Comparison of ENCODE assay signal across 1 cellular context in the genomic region with DNA sequence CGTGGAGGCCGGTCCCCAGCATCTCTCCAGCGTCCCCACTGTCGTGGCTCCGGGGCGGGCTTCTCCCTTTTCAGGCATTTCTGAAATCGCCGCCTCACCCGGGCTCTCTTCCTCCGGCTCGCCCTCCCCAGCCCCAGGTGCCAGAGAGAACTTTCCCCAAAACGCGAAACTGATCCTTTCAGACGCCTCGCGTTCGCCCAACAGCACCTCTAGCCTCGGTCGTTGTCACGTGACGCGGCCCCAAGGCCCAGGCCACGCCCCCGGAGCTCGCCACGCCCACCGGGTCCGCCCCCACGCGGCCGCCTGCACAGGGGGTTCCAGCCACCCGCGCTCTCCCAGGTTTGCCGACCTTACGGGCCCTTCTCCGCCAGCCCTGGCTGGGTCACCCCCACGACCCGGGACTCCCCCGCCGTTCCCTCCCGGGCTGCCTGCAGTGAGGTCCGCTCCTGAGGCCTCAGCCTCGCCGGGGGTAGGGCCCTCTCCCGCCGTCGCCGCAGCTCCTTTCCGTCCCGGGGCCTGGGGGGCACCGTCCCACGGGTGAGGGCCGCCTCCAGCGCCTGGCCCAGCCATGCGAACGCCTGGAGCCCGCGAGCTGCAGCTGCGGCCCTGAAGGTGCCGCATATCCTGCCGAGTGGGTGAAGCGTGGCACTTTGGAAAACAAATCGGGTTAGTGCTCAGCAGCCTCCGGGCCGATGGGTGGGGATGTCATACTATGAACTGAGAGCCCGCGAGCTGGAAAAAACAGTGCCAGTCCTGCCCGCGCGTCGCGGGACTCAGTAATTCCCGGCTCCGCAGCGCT.
A peak's percentile ranks its signal among the peaks of the same experiment; 100 is the strongest.
TF ChIP-seq lines count a peak whose summit lies in the region.

No MANE protein-coding gene starts in this region.

TF ChIP-seq in HepG2, 621 proteins besides CTCF, POLR2A, EP300 and RAD21 (continued from another document and continues in another):
- TF ChIP-seq, protein P1, sequence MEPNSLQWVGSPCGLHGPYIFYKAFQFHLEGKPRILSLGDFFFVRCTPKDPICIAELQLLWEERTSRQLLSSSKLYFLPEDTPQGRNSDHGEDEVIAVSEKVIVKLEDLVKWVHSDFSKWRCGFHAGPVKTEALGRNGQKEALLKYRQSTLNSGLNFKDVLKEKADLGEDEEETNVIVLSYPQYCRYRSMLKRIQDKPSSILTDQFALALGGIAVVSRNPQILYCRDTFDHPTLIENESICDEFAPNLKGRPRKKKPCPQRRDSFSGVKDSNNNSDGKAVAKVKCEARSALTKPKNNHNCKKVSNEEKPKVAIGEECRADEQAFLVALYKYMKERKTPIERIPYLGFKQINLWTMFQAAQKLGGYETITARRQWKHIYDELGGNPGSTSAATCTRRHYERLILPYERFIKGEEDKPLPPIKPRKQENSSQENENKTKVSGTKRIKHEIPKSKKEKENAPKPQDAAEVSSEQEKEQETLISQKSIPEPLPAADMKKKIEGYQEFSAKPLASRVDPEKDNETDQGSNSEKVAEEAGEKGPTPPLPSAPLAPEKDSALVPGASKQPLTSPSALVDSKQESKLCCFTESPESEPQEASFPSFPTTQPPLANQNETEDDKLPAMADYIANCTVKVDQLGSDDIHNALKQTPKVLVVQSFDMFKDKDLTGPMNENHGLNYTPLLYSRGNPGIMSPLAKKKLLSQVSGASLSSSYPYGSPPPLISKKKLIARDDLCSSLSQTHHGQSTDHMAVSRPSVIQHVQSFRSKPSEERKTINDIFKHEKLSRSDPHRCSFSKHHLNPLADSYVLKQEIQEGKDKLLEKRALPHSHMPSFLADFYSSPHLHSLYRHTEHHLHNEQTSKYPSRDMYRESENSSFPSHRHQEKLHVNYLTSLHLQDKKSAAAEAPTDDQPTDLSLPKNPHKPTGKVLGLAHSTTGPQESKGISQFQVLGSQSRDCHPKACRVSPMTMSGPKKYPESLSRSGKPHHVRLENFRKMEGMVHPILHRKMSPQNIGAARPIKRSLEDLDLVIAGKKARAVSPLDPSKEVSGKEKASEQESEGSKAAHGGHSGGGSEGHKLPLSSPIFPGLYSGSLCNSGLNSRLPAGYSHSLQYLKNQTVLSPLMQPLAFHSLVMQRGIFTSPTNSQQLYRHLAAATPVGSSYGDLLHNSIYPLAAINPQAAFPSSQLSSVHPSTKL (CRISPR knock-in tag; IDR thresholded peaks at IDR 0.05), result peak; percentile 25; the same call in 1 of the 2 replicates
- TF ChIP-seq SKI (IDR thresholded peaks at IDR 0.05; ENCODE audit: partially characterized antibody) (no peak), TBX3 (IDR thresholded peaks at IDR 0.05; ENCODE audit: borderline replicate concordance) (no peak), ZNF3 (CRISPR knock-in tag; IDR thresholded peaks at IDR 0.05) (no peak), ZNF713 (CRISPR knock-in tag; IDR thresholded peaks at IDR 0.05) (no peak), ZNF790 (CRISPR knock-in tag; IDR thresholded peaks at IDR 0.05; ENCODE audit: borderline replicate concordance) (peak; percentile 71), GATA4 (IDR thresholded peaks at IDR 0.05; ENCODE audit: borderline replicate concordance, low read depth) (no peak), KLF15 (CRISPR knock-in tag; IDR thresholded peaks at IDR 0.05; ENCODE audit: borderline replicate concordance) (no peak), MTA1 (CRISPR knock-in tag; IDR thresholded peaks at IDR 0.05; ENCODE audit: borderline replicate concordance) (peak; percentile 59; the same call in 1 of the 2 replicates), KMT2A (CRISPR knock-in tag; IDR thresholded peaks at IDR 0.05) (peak; percentile 48; the same call in 1 of the 2 replicates), HMG20A (CRISPR knock-in tag; IDR thresholded peaks at IDR 0.05; ENCODE audit: borderline replicate concordance) (no peak), GPN1 (CRISPR knock-in tag; IDR thresholded peaks at IDR 0.05; ENCODE audit: borderline replicate concordance) (no peak), MZF1 (CRISPR knock-in tag; IDR thresholded peaks at IDR 0.05; ENCODE audit: borderline replicate concordance) (no peak), CBX2 (IDR thresholded peaks at IDR 0.05; ENCODE audit: low read depth, low read length) (no peak), CBX2 (CRISPR knock-in tag; IDR thresholded peaks at IDR 0.05; ENCODE audit: low read depth) (no peak), XBP1 (CRISPR knock-in tag; IDR thresholded peaks at IDR 0.05) (no peak), MYC (CRISPR knock-in tag; IDR thresholded peaks at IDR 0.05; ENCODE audit: borderline replicate concordance) (peak; percentile 74; the same call in 1 of the 2 replicates), RFXANK (CRISPR knock-in tag; IDR thresholded peaks at IDR 0.05) (no peak), KDM3A (CRISPR knock-in tag; IDR thresholded peaks at IDR 0.05; ENCODE audit: low read depth) (peak; percentile 76; the same call in 1 of the 2 replicates), SMARCC2 (IDR thresholded peaks at IDR 0.05) (no peak), MAF1 (CRISPR knock-in tag; IDR thresholded peaks at IDR 0.05; ENCODE audit: borderline replicate concordance) (peak; percentile 37; the same call in 1 of the 2 replicates), ZNF432 (CRISPR knock-in tag; IDR thresholded peaks at IDR 0.05; ENCODE audit: borderline replicate concordance) (no peak), BORCS8-MEF2B (CRISPR knock-in tag; IDR thresholded peaks at IDR 0.05) (peak; percentile 18; the same call in 1 of the 2 replicates), ZSCAN12 (CRISPR knock-in tag; IDR thresholded peaks at IDR 0.05) (no peak)
- TF ChIP-seq, protein P2, sequence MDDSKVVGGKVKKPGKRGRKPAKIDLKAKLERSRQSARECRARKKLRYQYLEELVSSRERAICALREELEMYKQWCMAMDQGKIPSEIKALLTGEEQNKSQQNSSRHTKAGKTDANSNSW (CRISPR knock-in tag; IDR thresholded peaks at IDR 0.05; ENCODE audit: borderline replicate concordance), result no peak
- TF ChIP-seq, protein P3, sequence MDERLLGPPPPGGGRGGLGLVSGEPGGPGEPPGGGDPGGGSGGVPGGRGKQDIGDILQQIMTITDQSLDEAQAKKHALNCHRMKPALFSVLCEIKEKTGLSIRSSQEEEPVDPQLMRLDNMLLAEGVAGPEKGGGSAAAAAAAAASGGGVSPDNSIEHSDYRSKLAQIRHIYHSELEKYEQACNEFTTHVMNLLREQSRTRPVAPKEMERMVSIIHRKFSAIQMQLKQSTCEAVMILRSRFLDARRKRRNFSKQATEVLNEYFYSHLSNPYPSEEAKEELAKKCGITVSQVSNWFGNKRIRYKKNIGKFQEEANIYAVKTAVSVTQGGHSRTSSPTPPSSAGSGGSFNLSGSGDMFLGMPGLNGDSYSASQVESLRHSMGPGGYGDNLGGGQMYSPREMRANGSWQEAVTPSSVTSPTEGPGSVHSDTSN (CRISPR knock-in tag; IDR thresholded peaks at IDR 0.05), result no peak
- TF ChIP-seq, protein P4, sequence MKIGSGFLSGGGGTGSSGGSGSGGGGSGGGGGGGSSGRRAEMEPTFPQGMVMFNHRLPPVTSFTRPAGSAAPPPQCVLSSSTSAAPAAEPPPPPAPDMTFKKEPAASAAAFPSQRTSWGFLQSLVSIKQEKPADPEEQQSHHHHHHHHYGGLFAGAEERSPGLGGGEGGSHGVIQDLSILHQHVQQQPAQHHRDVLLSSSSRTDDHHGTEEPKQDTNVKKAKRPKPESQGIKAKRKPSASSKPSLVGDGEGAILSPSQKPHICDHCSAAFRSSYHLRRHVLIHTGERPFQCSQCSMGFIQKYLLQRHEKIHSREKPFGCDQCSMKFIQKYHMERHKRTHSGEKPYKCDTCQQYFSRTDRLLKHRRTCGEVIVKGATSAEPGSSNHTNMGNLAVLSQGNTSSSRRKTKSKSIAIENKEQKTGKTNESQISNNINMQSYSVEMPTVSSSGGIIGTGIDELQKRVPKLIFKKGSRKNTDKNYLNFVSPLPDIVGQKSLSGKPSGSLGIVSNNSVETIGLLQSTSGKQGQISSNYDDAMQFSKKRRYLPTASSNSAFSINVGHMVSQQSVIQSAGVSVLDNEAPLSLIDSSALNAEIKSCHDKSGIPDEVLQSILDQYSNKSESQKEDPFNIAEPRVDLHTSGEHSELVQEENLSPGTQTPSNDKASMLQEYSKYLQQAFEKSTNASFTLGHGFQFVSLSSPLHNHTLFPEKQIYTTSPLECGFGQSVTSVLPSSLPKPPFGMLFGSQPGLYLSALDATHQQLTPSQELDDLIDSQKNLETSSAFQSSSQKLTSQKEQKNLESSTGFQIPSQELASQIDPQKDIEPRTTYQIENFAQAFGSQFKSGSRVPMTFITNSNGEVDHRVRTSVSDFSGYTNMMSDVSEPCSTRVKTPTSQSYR (CRISPR knock-in tag; IDR thresholded peaks at IDR 0.05; ENCODE audit: borderline replicate concordance), result no peak
- TF ChIP-seq, protein P5, sequence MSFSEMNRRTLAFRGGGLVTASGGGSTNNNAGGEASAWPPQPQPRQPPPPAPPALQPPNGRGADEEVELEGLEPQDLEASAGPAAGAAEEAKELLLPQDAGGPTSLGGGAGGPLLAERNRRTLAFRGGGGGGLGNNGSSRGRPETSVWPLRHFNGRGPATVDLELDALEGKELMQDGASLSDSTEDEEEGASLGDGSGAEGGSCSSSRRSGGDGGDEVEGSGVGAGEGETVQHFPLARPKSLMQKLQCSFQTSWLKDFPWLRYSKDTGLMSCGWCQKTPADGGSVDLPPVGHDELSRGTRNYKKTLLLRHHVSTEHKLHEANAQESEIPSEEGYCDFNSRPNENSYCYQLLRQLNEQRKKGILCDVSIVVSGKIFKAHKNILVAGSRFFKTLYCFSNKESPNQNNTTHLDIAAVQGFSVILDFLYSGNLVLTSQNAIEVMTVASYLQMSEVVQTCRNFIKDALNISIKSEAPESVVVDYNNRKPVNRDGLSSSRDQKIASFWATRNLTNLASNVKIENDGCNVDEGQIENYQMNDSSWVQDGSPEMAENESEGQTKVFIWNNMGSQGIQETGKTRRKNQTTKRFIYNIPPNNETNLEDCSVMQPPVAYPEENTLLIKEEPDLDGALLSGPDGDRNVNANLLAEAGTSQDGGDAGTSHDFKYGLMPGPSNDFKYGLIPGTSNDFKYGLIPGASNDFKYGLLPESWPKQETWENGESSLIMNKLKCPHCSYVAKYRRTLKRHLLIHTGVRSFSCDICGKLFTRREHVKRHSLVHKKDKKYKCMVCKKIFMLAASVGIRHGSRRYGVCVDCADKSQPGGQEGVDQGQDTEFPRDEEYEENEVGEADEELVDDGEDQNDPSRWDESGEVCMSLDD (CRISPR knock-in tag; IDR thresholded peaks at IDR 0.05; ENCODE audit: borderline replicate concordance), result 0 out of 2 replicates have a peak, but pooled peaks have one; percentile 51
- TF ChIP-seq, protein P6, sequence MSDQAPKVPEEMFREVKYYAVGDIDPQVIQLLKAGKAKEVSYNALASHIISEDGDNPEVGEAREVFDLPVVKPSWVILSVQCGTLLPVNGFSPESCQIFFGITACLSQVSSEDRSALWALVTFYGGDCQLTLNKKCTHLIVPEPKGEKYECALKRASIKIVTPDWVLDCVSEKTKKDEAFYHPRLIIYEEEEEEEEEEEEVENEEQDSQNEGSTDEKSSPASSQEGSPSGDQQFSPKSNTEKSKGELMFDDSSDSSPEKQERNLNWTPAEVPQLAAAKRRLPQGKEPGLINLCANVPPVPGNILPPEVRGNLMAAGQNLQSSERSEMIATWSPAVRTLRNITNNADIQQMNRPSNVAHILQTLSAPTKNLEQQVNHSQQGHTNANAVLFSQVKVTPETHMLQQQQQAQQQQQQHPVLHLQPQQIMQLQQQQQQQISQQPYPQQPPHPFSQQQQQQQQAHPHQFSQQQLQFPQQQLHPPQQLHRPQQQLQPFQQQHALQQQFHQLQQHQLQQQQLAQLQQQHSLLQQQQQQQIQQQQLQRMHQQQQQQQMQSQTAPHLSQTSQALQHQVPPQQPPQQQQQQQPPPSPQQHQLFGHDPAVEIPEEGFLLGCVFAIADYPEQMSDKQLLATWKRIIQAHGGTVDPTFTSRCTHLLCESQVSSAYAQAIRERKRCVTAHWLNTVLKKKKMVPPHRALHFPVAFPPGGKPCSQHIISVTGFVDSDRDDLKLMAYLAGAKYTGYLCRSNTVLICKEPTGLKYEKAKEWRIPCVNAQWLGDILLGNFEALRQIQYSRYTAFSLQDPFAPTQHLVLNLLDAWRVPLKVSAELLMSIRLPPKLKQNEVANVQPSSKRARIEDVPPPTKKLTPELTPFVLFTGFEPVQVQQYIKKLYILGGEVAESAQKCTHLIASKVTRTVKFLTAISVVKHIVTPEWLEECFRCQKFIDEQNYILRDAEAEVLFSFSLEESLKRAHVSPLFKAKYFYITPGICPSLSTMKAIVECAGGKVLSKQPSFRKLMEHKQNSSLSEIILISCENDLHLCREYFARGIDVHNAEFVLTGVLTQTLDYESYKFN (CRISPR knock-in tag; conservative IDR thresholded peaks at IDR 0.05), result peak; percentile 55
- TF ChIP-seq, protein P7, sequence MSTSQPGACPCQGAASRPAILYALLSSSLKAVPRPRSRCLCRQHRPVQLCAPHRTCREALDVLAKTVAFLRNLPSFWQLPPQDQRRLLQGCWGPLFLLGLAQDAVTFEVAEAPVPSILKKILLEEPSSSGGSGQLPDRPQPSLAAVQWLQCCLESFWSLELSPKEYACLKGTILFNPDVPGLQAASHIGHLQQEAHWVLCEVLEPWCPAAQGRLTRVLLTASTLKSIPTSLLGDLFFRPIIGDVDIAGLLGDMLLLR (CRISPR knock-in tag; IDR thresholded peaks at IDR 0.05), result 0 out of 2 replicates have a peak, but pooled peaks have one; percentile 15
- TF ChIP-seq, protein P8, sequence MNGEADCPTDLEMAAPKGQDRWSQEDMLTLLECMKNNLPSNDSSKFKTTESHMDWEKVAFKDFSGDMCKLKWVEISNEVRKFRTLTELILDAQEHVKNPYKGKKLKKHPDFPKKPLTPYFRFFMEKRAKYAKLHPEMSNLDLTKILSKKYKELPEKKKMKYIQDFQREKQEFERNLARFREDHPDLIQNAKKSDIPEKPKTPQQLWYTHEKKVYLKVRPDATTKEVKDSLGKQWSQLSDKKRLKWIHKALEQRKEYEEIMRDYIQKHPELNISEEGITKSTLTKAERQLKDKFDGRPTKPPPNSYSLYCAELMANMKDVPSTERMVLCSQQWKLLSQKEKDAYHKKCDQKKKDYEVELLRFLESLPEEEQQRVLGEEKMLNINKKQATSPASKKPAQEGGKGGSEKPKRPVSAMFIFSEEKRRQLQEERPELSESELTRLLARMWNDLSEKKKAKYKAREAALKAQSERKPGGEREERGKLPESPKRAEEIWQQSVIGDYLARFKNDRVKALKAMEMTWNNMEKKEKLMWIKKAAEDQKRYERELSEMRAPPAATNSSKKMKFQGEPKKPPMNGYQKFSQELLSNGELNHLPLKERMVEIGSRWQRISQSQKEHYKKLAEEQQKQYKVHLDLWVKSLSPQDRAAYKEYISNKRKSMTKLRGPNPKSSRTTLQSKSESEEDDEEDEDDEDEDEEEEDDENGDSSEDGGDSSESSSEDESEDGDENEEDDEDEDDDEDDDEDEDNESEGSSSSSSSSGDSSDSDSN (CRISPR knock-in tag; IDR thresholded peaks at IDR 0.05), result no peak; the same call in 1 of the 2 replicates
- TF ChIP-seq, protein P9, sequence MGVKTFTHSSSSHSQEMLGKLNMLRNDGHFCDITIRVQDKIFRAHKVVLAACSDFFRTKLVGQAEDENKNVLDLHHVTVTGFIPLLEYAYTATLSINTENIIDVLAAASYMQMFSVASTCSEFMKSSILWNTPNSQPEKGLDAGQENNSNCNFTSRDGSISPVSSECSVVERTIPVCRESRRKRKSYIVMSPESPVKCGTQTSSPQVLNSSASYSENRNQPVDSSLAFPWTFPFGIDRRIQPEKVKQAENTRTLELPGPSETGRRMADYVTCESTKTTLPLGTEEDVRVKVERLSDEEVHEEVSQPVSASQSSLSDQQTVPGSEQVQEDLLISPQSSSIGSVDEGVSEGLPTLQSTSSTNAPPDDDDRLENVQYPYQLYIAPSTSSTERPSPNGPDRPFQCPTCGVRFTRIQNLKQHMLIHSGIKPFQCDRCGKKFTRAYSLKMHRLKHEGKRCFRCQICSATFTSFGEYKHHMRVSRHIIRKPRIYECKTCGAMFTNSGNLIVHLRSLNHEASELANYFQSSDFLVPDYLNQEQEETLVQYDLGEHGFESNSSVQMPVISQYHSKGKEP (CRISPR knock-in tag; IDR thresholded peaks at IDR 0.05), result no peak
